Comparison of ENCODE assay signal across 9 cellular contexts in genomic region chr12:97148941-97149559, GRCh38.
DNase-seq lines count a peak whose midpoint lies in the region; ATAC-seq and TF ChIP-seq lines count a peak whose summit lies in the region.
"Had no signal": no experiment of that assay in that cellular context is flagged by ENCODE, and none has a peak within 500 bp of the region (broad histone marks: within the 10 kb centered on the region; RNA-seq: fewer than 3 reads in every experiment).

No MANE protein-coding gene starts in this region.

- no peak overlapping the region for H3K4me3 Mint-ChIP-seq in T-cell

- H3K4me3 ChIP-seq in Loucy (ENCODE audit: low read length, poor library complexity, severe bottlenecking) (no peak overlapping the region), brain microvascular endothelial cell (ENCODE audit: low read depth, low read length) (no peak overlapping the region)

- DNase-seq in GM13976 (ENCODE audit: low spot score): peak; percentile 41
- DNase-seq in HEK293T (ENCODE audit: extremely low spot score): peak; percentile 63
- peak in 26 of 34 experiments; percentile 1 to 36 (median 14) for DNase-seq in T-cell
- DNase-seq in brain microvascular endothelial cell: peak; percentile 22
- DNase-seq in left kidney (ENCODE audit: low read depth, low spot score): peak; percentile 87
- DNase-seq in stimulated activated CD8-positive, alpha-beta memory T cell treated with anti-CD3 and anti-CD28 coated beads, Interleukin-15, amount 100 ng/mL, for 48 hours (ENCODE audit: low read depth in 2 of 2): peak; percentile 3 to 11
- DNase-seq in GOT3 (lab: John Stamatoyannopoulos, UW): no peak

- H4K20me1 ChIP-seq in Loucy (ENCODE audit: insufficient read depth, low read length, poor library complexity, severe bottlenecking): no peaks in the 10 kb centered on the region

- no peak overlapping the region for H2AFZ ChIP-seq in Loucy (ENCODE audit: low read length)

- H3K27me3 ChIP-seq in Loucy (ENCODE audit: insufficient read depth, low read length, poor library complexity, severe bottlenecking): no peaks in the 10 kb centered on the region
- H3K27me3 ChIP-seq in brain microvascular endothelial cell (replicated peaks): no peaks in the 10 kb centered on the region

- no peaks in the 10 kb centered on the region for H3K4me1 Mint-ChIP-seq in T-cell

- no peak overlapping the region for H3K27ac Mint-ChIP-seq in T-cell

- peaks cover 3% of the 10 kb centered on the region for H3K4me1 ChIP-seq in Loucy (ENCODE audit: insufficient read depth, low read length, poor library complexity, severe bottlenecking)

- no peaks in the 10 kb centered on the region for H3K9me3 Mint-ChIP-seq in T-cell

- no peaks in the 10 kb centered on the region for H3K36me3 Mint-ChIP-seq in T-cell

- POLR2A ChIA-PET in HEK293T (lab: Yijun Ruan, JAX): no interaction called here
- POLR2A ChIA-PET in T-cell (lab: Charles Lee): no interaction called here

- no peak overlapping the region for H3K27ac ChIP-seq in brain microvascular endothelial cell
- H3K27ac ChIP-seq: epithelial cell of prostate had no signal

- H3K9ac ChIP-seq in Loucy (ENCODE audit: low read depth, low read length, poor library complexity, severe bottlenecking): no peak overlapping the region

- no peaks in the 10 kb centered on the region for H3K9me2 ChIP-seq in Loucy (replicated peaks; ENCODE audit: low read depth, low read length)

- in situ Hi-C loops in GM13976 (cut with MboI; ENCODE audit: low sequenced_read_pairs, unreplicated experiment) (loop anchor here (25.0 kb wide), 1 partner anchor 562 kb away; no protein-coding TSS in a partner anchor), brain microvascular endothelial cell (cut with HindIII; ENCODE audit: low pct_ligation_motif_present, low sequenced_read_pairs) (no loop called here)

- H3K9me3 ChIP-seq in Loucy (ENCODE audit: insufficient read depth, low read depth, low read length): no peaks in the 10 kb centered on the region

- TF ChIP-seq CTCF in GM13976 (IDR thresholded peaks at IDR 0.05; ENCODE audit: borderline replicate concordance, control extremely low read depth, extremely low read depth, insufficient read depth, missing control alignments) (peak; percentile 88), Loucy (conservative IDR thresholded peaks at IDR 0.05; ENCODE audit: low read length) (peak; percentile 91), brain microvascular endothelial cell (IDR thresholded peaks at IDR 0.05; ENCODE audit: low read depth, low read length, missing control alignments) (peak; percentile 73)

- ATAC-seq in T-cell (replicated peaks in 1 of 4): peak; percentile 48 to 76 (median 64)

- H3K4me2 ChIP-seq in Loucy (ENCODE audit: low read depth, low read length, poor library complexity, severe bottlenecking): no peak overlapping the region

- CTCF ChIA-PET in HEK293T (lab: Yijun Ruan, JAX): interaction anchor here (0.5 to 0.8 kb wide), 4 partner anchors 11 to 554 kb away, joined by 3 to 4 read pairs (median 3); no protein-coding TSS in a partner anchor
- CTCF ChIA-PET in T-cell (lab: Charles Lee): interaction anchor here in 1 of 2 donors (0.7 to 1.1 kb wide), 2 partner anchors 1249 to 1250 kb away, joined by 4 to 7 read pairs; no protein-coding TSS in a partner anchor

- peaks cover 9 to 15% of the 10 kb centered on the region in 2 donors for H3K27me3 Mint-ChIP-seq in T-cell

- H3K79me2 ChIP-seq in Loucy (ENCODE audit: insufficient read depth, low read length): no peaks in the 10 kb centered on the region

- H3K36me3 ChIP-seq in Loucy (ENCODE audit: insufficient read depth, low read length) (no peaks in the 10 kb centered on the region), brain microvascular endothelial cell (replicated peaks) (no peaks in the 10 kb centered on the region)

- H3F3A ChIP-seq in Loucy (ENCODE audit: low read depth): no peaks in the 10 kb centered on the region

TF ChIP-seq in HEK293T, 16 proteins besides CTCF, POLR2A, EP300 and RAD21:
- no peak for TF ChIP-seq SP1 (IDR thresholded peaks at IDR 0.05)
- no peak for TF ChIP-seq LEF1 (IDR thresholded peaks at IDR 0.05; ENCODE audit: borderline replicate concordance)
- no peak for TF ChIP-seq ZNF384 (IDR thresholded peaks at IDR 0.05)
- TF ChIP-seq SUZ12 (IDR thresholded peaks at IDR 0.05): no peak
- no peak for TF ChIP-seq ELF4 (IDR thresholded peaks at IDR 0.05)
- TF ChIP-seq L3MBTL2 (conservative IDR thresholded peaks at IDR 0.05): no peak
TF ChIP-seq in HEK293T: peak in this region for 0.
